In genomic region chr4:105145059-105145912, GRCh38 we compare ENCODE assay signal across 8 cellular contexts. TPM values are rescaled to one million over a fixed set of nuclear protein-coding genes. Genes with fewer than 3 reads are reported as not detected.
DNase-seq lines count a peak whose midpoint lies in the region; ATAC-seq and TF ChIP-seq lines count a peak whose summit lies in the region.

No MANE protein-coding gene starts in this region.

- H3K9me2 ChIP-seq in PC-9 (ENCODE audit: insufficient read depth): no peaks in the 10 kb centered on the region

- CTCF ChIA-PET in PC-9 (lab: Charles Lee): no interaction called here

- H3F3A ChIP-seq in PC-9 (ENCODE audit: insufficient read depth, low read depth): no peaks in the 10 kb centered on the region
- H3F3A ChIP-seq in neural progenitor cell (ENCODE audit: low read depth): peaks cover 7% of the 10 kb centered on the region

- H3K36me3 Mint-ChIP-seq in CD14-positive monocyte (peaks cover 5 to 14% of the 10 kb centered on the region in 2 donors), endodermal cell (ENCODE audit: low read depth) (no peaks in the 10 kb centered on the region), neural progenitor cell (no peaks in the 10 kb centered on the region)

- peaks cover 0 to 7% (median 0%) of the 10 kb centered on the region in 7 donors for H3K9me3 Mint-ChIP-seq in CD14-positive monocyte
- H3K9me3 Mint-ChIP-seq in endodermal cell: no peaks in the 10 kb centered on the region
- H3K9me3 Mint-ChIP-seq in neural progenitor cell: peaks cover 2% of the 10 kb centered on the region

- TF ChIP-seq CTCF in CD14-positive monocyte (IDR thresholded peaks at IDR 0.05) (no peak), PC-9 (conservative IDR thresholded peaks at IDR 0.05) (no peak), endodermal cell (conservative IDR thresholded peaks at IDR 0.05) (no peak), neural progenitor cell (IDR thresholded peaks at IDR 0.05) (no peak)

- H3K27ac ChIP-seq in PC-9: no peak overlapping the region
- H3K27ac ChIP-seq in endodermal cell (ENCODE audit: low read depth, low read length): no peak overlapping the region
- H3K27ac ChIP-seq in neural progenitor cell: no peak overlapping the region

- H3K9ac ChIP-seq in endodermal cell (ENCODE audit: extremely low read depth, low read length, poor library complexity, severe bottlenecking) (no peak overlapping the region), neural progenitor cell (no peak overlapping the region)

- H3K27me3 ChIP-seq in PC-9 (ENCODE audit: insufficient read depth, low read depth) (no peaks in the 10 kb centered on the region), endodermal cell (ENCODE audit: control insufficient read depth, insufficient read depth, low read length, poor library complexity, severe bottlenecking) (peaks cover 69% of the 10 kb centered on the region), neural progenitor cell (peaks cover 82% of the 10 kb centered on the region)

- peaks cover 19% of the 10 kb centered on the region; the same call in 1 of the 2 replicates for H3K4me1 ChIP-seq in PC-9 (replicated peaks; ENCODE audit: insufficient read depth)
- no peaks in the 10 kb centered on the region for H3K4me1 ChIP-seq in endodermal cell (ENCODE audit: control insufficient read depth, insufficient read depth, low read length)
- peaks cover 10% of the 10 kb centered on the region for H3K4me1 ChIP-seq in neural progenitor cell

- no peak overlapping the region for H3K4me3 ChIP-seq in PC-9
- H3K4me3 ChIP-seq in endodermal cell (ENCODE audit: low read length): peak overlapping the region; percentile 98
- H3K4me3 ChIP-seq in neural progenitor cell: peak overlapping the region; percentile 99

- POLR2A ChIA-PET in PC-9 (lab: Charles Lee; ENCODE audit: unreplicated experiment): no interaction called here

- peaks cover 53% of the 10 kb centered on the region for H3K4me1 Mint-ChIP-seq in CD14-positive monocyte
- peaks cover 5% of the 10 kb centered on the region for H3K4me1 Mint-ChIP-seq in endodermal cell
- peaks cover 24% of the 10 kb centered on the region for H3K4me1 Mint-ChIP-seq in neural progenitor cell

- H3K79me2 ChIP-seq in PC-9 (ENCODE audit: low read depth) (peaks cover 16% of the 10 kb centered on the region), neural progenitor cell (ENCODE audit: low read depth) (peaks cover 30% of the 10 kb centered on the region)

- intact Hi-C loops in CD14-positive monocyte (cut with micrococcal nuclease) (loop anchor here (5.0 to 10.0 kb wide), 5 partner anchors 37 to 330 kb away; partner anchors contain the start of gene PPA2 (in 1 of the 2)), PC-9 (cut with micrococcal nuclease; ENCODE audit: unreplicated experiment) (loop anchor here (5.0 kb wide), 1 partner anchor 327 kb away; the partner anchor contains the start of gene PPA2)

- no peak for DNase-seq in CD14-positive monocyte (ENCODE audit: low spot score)
- DNase-seq in PC-9: no peak
- DNase-seq in endodermal cell: no peak
- no peak for DNase-seq in neural progenitor cell (ENCODE audit: low spot score)
- DNase-seq in NCI-H526 treated with DMSO at 0.1 percent for 48 hours (lab: John Stamatoyannopoulos, UW): no peak
- no peak for DNase-seq in NCI-H146 (lab: John Stamatoyannopoulos, UW)

- H4K20me1 ChIP-seq in PC-9 (ENCODE audit: insufficient read depth) (no peaks in the 10 kb centered on the region), neural progenitor cell (ENCODE audit: low read depth) (peaks cover 24% of the 10 kb centered on the region)

- H3K27ac Mint-ChIP-seq in CD14-positive monocyte (peak overlapping the region; percentile 99 to 100 (median 100)), endodermal cell (no peak overlapping the region), neural progenitor cell (peak overlapping the region; percentile 91)

- ATAC-seq in GM21515 (IDR thresholded peaks at IDR 0.05; ENCODE audit: unreplicated experiment) (peak; percentile 2), HG02678 (IDR thresholded peaks at IDR 0.05; ENCODE audit: unreplicated experiment) (no peak)

- no peaks in the 10 kb centered on the region for H3K36me3 ChIP-seq in PC-9 (ENCODE audit: low read depth)
- H3K36me3 ChIP-seq in endodermal cell (ENCODE audit: control insufficient read depth, insufficient read depth, low read length): no peaks in the 10 kb centered on the region
- no peaks in the 10 kb centered on the region for H3K36me3 ChIP-seq in neural progenitor cell

- H3K4me2 ChIP-seq in PC-9: peak overlapping the region; percentile 92; the same call in 1 of the 2 replicates
- H3K4me2 ChIP-seq in neural progenitor cell: peak overlapping the region; percentile 99

- H3K9me3 ChIP-seq in PC-9 (ENCODE audit: insufficient read depth, low read depth): no peaks in the 10 kb centered on the region
- no peaks in the 10 kb centered on the region for H3K9me3 ChIP-seq in endodermal cell (ENCODE audit: control insufficient read depth, low read length)
- H3K9me3 ChIP-seq in neural progenitor cell (ENCODE audit: low read depth): no peaks in the 10 kb centered on the region

- peak overlapping the region; percentile 91 to 93 for H3K4me3 Mint-ChIP-seq in CD14-positive monocyte
- H3K4me3 Mint-ChIP-seq in endodermal cell: peak overlapping the region; percentile 92
- peak overlapping the region; percentile 93 for H3K4me3 Mint-ChIP-seq in neural progenitor cell

- H2AFZ ChIP-seq in PC-9 (no peak overlapping the region), neural progenitor cell (replicated peaks) (peak overlapping the region; percentile 98)

- BruUV-seq in PC-9 (replicated peaks; lab: Mats Ljungman, UMichigan): TSS peak; percentile 47

- peaks cover 0 to 2% (median 0%) of the 10 kb centered on the region in 3 donors for H3K27me3 Mint-ChIP-seq in CD14-positive monocyte (ENCODE audit: low read depth in 3 of 3)
- H3K27me3 Mint-ChIP-seq in endodermal cell (ENCODE audit: insufficient read depth): peaks cover 79% of the 10 kb centered on the region
- H3K27me3 Mint-ChIP-seq in neural progenitor cell (ENCODE audit: insufficient read depth, low read depth): peaks cover 12% of the 10 kb centered on the region

- 20 to 26% methylated on average over 13 to 21 of the region's 21 CpGs for WGBS in endodermal cell (ENCODE audit: insufficient coverage in 1 of 2, insufficient read length in 1 of 2), 2 experiments

RNA-seq across cellular contexts. Expression of gene TET2, which starts 1.4 kb away (rescaled TPM):
- 10 to 100 TPM; 22.6 to 47.1 TPM for polyA plus RNA-seq in CD14-positive monocyte
- 5.2 and 6.6 TPM in 2 replicates for total RNA-seq in PC-9 (2021)
- 10 to 100 TPM; 12.0 to 15.5 TPM for total RNA-seq in endodermal cell
- polyA plus RNA-seq in endodermal cell (2013, experiment 1 of 2): 11.6 TPM
- 12.5 TPM for polyA plus RNA-seq in endodermal cell (2013, experiment 2 of 2)
- total RNA-seq in neural progenitor cell (ENCODE audit: low replicate concordance): 12.1 and 17.0 TPM in 2 replicates
